In the genomic region with DNA sequence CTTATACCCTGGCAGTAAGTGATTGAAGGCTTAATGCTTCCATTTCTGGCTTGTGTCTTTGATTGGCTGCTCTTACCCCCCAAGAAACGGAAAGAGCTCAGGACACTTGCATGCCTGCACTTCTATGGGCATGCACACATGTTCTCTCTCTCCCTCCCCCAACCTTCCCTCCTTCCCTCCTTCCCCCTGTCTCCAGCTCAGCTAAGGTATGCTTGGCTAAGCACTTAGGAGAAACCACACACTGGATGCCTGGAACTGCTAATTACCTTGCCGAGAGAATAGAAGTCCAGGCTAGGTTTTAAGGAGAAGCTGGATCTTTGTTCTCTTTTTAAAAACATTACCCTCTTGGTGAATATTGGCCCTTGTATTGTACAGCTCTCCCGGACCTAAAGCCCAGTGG, we compare ENCODE assay signal across 17 cellular contexts.
"Had no signal": no experiment of that assay in that cellular context is flagged by ENCODE, and none has a peak within 500 bp of the region (broad histone marks: within the 10 kb centered on the region; RNA-seq: fewer than 3 reads in every experiment).

No MANE protein-coding gene starts in this region.

- H3K27ac Mint-ChIP-seq: dendritic cell treated with granulocyte-macrophage colony-stimulating factor and Interleukin-4, amounts not matched to agents 40 ng/mL and 50 ng/mL, for 4 days; effector memory CD8-positive, alpha-beta T cell; naive B cell; nephron progenitor cell; stimulated activated naive B cell treated with anti-CD40 and anti-IgM and Interleukin-4, amounts not matched to agents 10 μg/mL and 1 μg/mL and 100 μg/mL, for 72 hours; stimulated activated naive CD8-positive, alpha-beta T cell treated with anti-CD3 and anti-CD28 coated beads, Interleukin-15, amount 100 ng/mL, for 72 hours had no signal

- H3K36me3 Mint-ChIP-seq: naive B cell; stimulated activated naive B cell treated with anti-CD40 and anti-IgM and Interleukin-4, amounts not matched to agents 10 μg/mL and 1 μg/mL and 100 μg/mL, for 72 hours had no signal

- H3K27me3 Mint-ChIP-seq: naive B cell; stimulated activated naive B cell treated with anti-CD40 and anti-IgM and Interleukin-4, amounts not matched to agents 10 μg/mL and 1 μg/mL and 100 μg/mL, for 72 hours had no signal

- H3K9me3 Mint-ChIP-seq: central memory CD8-positive, alpha-beta T cell; effector memory CD8-positive, alpha-beta T cell; nephron progenitor cell had no signal

- H3K4me3 Mint-ChIP-seq: central memory CD8-positive, alpha-beta T cell; dendritic cell treated with granulocyte-macrophage colony-stimulating factor and Interleukin-4, amounts not matched to agents 40 ng/mL and 50 ng/mL, for 4 days; effector memory CD8-positive, alpha-beta T cell; naive B cell; nephron progenitor cell; stimulated activated naive B cell treated with anti-CD40 and anti-IgM and Interleukin-4, amounts not matched to agents 10 μg/mL and 1 μg/mL and 100 μg/mL, for 72 hours; stimulated activated naive CD8-positive, alpha-beta T cell treated with anti-CD3 and anti-CD28 coated beads, Interleukin-15, amount 100 ng/mL, for 72 hours had no signal

- H3K4me1 Mint-ChIP-seq: central memory CD8-positive, alpha-beta T cell; naive B cell; stimulated activated naive B cell treated with anti-CD40 and anti-IgM and Interleukin-4, amounts not matched to agents 10 μg/mL and 1 μg/mL and 100 μg/mL, for 72 hours; stimulated activated naive CD8-positive, alpha-beta T cell treated with anti-CD3 and anti-CD28 coated beads, Interleukin-15, amount 100 ng/mL, for 72 hours had no signal

- DNase-seq: effector memory CD8-positive, alpha-beta T cell; esophagus squamous epithelium; foreskin fibroblast; left cardiac atrium; left ventricle myocardium superior; mesendoderm; naive B cell; nephron progenitor cell; psoas muscle; sigmoid colon; stimulated activated CD4-positive, alpha-beta T cell treated with anti-CD3 and anti-CD28 coated beads, Interleukin-2, amount 100 ng/mL, for 24 hours; stimulated activated CD4-positive, alpha-beta T cell treated with anti-CD3 and anti-CD28 coated beads, Interleukin-4, amount 100 ng/mL, for 4 hours; stimulated activated naive B cell treated with anti-CD40 and anti-IgM and Interleukin-4, amounts not matched to agents 10 μg/mL and 1 μg/mL and 100 μg/mL, for 72 hours; stimulated activated naive CD8-positive, alpha-beta T cell treated with anti-CD3 and anti-CD28 coated beads, Interleukin-15, amount 100 ng/mL, for 72 hours; testis had no signal
